Comparison of ENCODE assay signal across 28 cellular contexts in the genomic region with DNA sequence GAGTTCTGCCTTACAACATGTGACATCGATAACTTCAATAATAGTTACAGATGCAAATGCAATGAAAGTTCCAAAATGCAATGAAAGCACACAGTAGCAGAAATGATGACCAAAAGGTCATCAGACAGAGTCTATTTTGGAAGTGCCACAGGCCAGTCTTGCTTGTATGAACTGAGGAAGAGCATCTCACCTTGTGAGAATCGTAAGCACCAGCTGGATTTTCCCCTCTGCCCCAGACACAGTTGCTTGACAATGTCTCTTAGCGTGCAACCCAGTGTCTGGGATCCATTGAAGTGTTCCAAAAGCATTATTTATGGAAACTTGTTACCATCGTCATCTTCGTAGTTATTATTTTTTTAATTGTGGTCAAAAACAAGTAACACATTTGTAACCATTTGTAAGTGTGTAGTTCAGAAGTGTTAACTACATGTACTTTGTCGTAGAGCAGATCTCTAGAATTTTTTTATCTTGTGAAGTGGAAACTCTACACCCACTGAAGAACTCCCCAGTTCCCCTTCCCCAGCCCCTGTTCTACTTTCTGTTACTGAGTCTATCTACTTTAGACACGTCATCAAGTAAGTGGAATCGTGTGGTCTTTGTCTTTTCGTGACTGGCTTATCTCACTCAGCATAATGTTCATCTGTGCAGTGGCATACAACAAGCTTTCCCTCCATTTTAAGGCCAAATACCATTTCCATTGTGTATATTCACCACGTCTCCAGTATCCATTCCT.
"Had no signal": no experiment of that assay in that cellular context is flagged by ENCODE, and none has a peak within 500 bp of the region (broad histone marks: within the 10 kb centered on the region; RNA-seq: fewer than 3 reads in every experiment).

No MANE protein-coding gene starts in this region.

- H3K36me3 ChIP-seq: ascending aorta, cardiac muscle cell had no signal

- ATAC-seq: activated CD8-positive, alpha-beta memory T cell treated with anti-CD3 and anti-CD28 coated beads, Interleukin-2, amount 10 ng/mL, durations not matched to agents 7 days and 5 days; activated naive CD4-positive, alpha-beta T cell treated with anti-CD3 and anti-CD28 coated beads, Interleukin-2, amount 50 U/mL, for 72 hours; activated naive CD8-positive, alpha-beta T cell treated with anti-CD3 and anti-CD28 coated beads, Interleukin-2, amount 50 U/mL, for 24 hours; body of pancreas; PC-3; SK-N-SH treated with all-trans-retinoic acid at 6 μM for 48 hours had no signal

- H3K4me1 Mint-ChIP-seq: activated CD4-positive, alpha-beta T cell treated with anti-CD3 and anti-CD28 coated beads, Interleukin-2, amount 10 ng/mL, durations not matched to agents 24 days and 14 days; activated CD8-positive, alpha-beta memory T cell treated with anti-CD3 and anti-CD28 coated beads, Interleukin-2, amount 10 ng/mL, durations not matched to agents 7 days and 5 days; activated naive CD8-positive, alpha-beta T cell treated with anti-CD3 and anti-CD28 coated beads, Interleukin-2, amount 50 U/mL, for 24 hours had no signal

- H3K4me3 ChIP-seq: ascending aorta, body of pancreas, cardiac muscle cell, SJSA1 had no signal

- H3K9me3 Mint-ChIP-seq: activated CD4-positive, alpha-beta T cell treated with anti-CD3 and anti-CD28 coated beads, Interleukin-2, amount 10 ng/mL, durations not matched to agents 24 days and 14 days; activated naive CD4-positive, alpha-beta T cell treated with anti-CD3 and anti-CD28 coated beads, Interleukin-2, amount 50 U/mL, for 72 hours; activated naive CD8-positive, alpha-beta T cell treated with anti-CD3 and anti-CD28 coated beads, Interleukin-2, amount 50 U/mL, for 24 hours; activated T-cell treated with anti-CD3 and anti-CD28 coated beads, Interleukin-2, amount 50 U/mL, for 24 hours; activated T-helper 1 cell treated with anti-CD3 and anti-CD28 coated beads, Interleukin-12 subunit alpha, Interleukin-12 subunit beta, Interleukin-2, Interleukin-4 antibody, amounts not matched to agents 30 ng/mL and 10 ng/mL and 1 ng/mL, durations not matched to agents 14 hours and 24 hours and 36 hours; T-helper 2 cell treated with Interferon-gamma antibody and Interleukin-4, amounts not matched to agents 5 μg/mL and 100 μg/mL, for 36 hours had no signal

- H3K27ac Mint-ChIP-seq: activated CD4-positive, alpha-beta T cell treated with anti-CD3 and anti-CD28 coated beads, Interleukin-2, amount 10 ng/mL, durations not matched to agents 24 days and 14 days; activated CD8-positive, alpha-beta memory T cell treated with anti-CD3 and anti-CD28 coated beads, Interleukin-2, amount 10 ng/mL, durations not matched to agents 7 days and 5 days; activated naive CD4-positive, alpha-beta T cell treated with anti-CD3 and anti-CD28 coated beads, Interleukin-2, amount 50 U/mL, for 72 hours; activated naive CD8-positive, alpha-beta T cell treated with anti-CD3 and anti-CD28 coated beads, Interleukin-2, amount 50 U/mL, for 24 hours; activated T-cell treated with anti-CD3 and anti-CD28 coated beads, Interleukin-2, amount 50 U/mL, for 24 hours; activated T-helper 1 cell treated with anti-CD3 and anti-CD28 coated beads, Interleukin-12 subunit alpha, Interleukin-12 subunit beta, Interleukin-2, Interleukin-4 antibody, amounts not matched to agents 30 ng/mL and 10 ng/mL and 1 ng/mL, durations not matched to agents 14 hours and 24 hours and 36 hours; T-helper 2 cell treated with Interferon-gamma antibody and Interleukin-4, amounts not matched to agents 5 μg/mL and 100 μg/mL, for 36 hours had no signal

- H3K27me3 ChIP-seq: ascending aorta, body of pancreas, cardiac muscle cell had no signal

- H3K27ac ChIP-seq: ascending aorta, body of pancreas, cardiac muscle cell, SJSA1 had no signal

- H3K27me3 Mint-ChIP-seq: activated CD8-positive, alpha-beta memory T cell treated with anti-CD3 and anti-CD28 coated beads, Interleukin-2, amount 10 ng/mL, durations not matched to agents 7 days and 5 days had no signal

- H3K36me3 Mint-ChIP-seq: activated CD8-positive, alpha-beta memory T cell treated with anti-CD3 and anti-CD28 coated beads, Interleukin-2, amount 10 ng/mL, durations not matched to agents 7 days and 5 days; activated naive CD4-positive, alpha-beta T cell treated with anti-CD3 and anti-CD28 coated beads, Interleukin-2, amount 50 U/mL, for 72 hours had no signal

- FAIRE-seq: RCC 7860 had no signal

- DNase-seq: activated CD4-positive, alpha-beta T cell treated with anti-CD3 and anti-CD28 coated beads for 1 hour; activated CD4-positive, alpha-beta T cell treated with anti-CD3 and anti-CD28 coated beads, Interleukin-2, amount 10 ng/mL, durations not matched to agents 24 days and 14 days; activated CD4-positive, alpha-beta T cell treated with anti-CD3 and anti-CD28 coated beads, Interleukin-2, amount 50 U/mL, for 48 hours; activated CD8-positive, alpha-beta memory T cell treated with anti-CD3 and anti-CD28 coated beads, Interleukin-2, amount 10 ng/mL, durations not matched to agents 7 days and 5 days; activated effector memory CD4-positive, alpha-beta T cell treated with anti-CD3 and anti-CD28 coated beads, Interleukin-2, amount 50 U/mL, for 16 hours; activated naive CD4-positive, alpha-beta T cell treated with Interleukin-2 at 50 U/mL for 16 hours; activated naive CD8-positive, alpha-beta T cell treated with anti-CD3 and anti-CD28 coated beads, Interleukin-2, amount 50 U/mL, for 24 hours; activated T-cell treated with anti-CD3 and anti-CD28 coated beads, Interleukin-2, amount 50 U/mL, for 24 hours; amniotic stem cell; body of pancreas; KG1; NCI-H1048; NCI-H146; NCI-H187 treated with DMSO at 0.1 percent for 48 hours; NCI-H2081 treated with DMSO at 0.1 percent for 48 hours; NCI-H446; NCI-H524; PC-3; SHP77; SW 1271 had no signal

- H3K9me3 ChIP-seq: ascending aorta, body of pancreas, SJSA1 had no signal

- H3K4me1 ChIP-seq: ascending aorta, body of pancreas had no signal

- H3K4me3 Mint-ChIP-seq: activated CD4-positive, alpha-beta T cell treated with anti-CD3 and anti-CD28 coated beads, Interleukin-2, amount 10 ng/mL, durations not matched to agents 24 days and 14 days; activated CD8-positive, alpha-beta memory T cell treated with anti-CD3 and anti-CD28 coated beads, Interleukin-2, amount 10 ng/mL, durations not matched to agents 7 days and 5 days; activated naive CD8-positive, alpha-beta T cell treated with anti-CD3 and anti-CD28 coated beads, Interleukin-2, amount 50 U/mL, for 24 hours; activated T-cell treated with anti-CD3 and anti-CD28 coated beads, Interleukin-2, amount 50 U/mL, for 24 hours; activated T-helper 1 cell treated with anti-CD3 and anti-CD28 coated beads, Interleukin-12 subunit alpha, Interleukin-12 subunit beta, Interleukin-2, Interleukin-4 antibody, amounts not matched to agents 30 ng/mL and 10 ng/mL and 1 ng/mL, durations not matched to agents 14 hours and 24 hours and 36 hours; T-helper 2 cell treated with Interferon-gamma antibody and Interleukin-4, amounts not matched to agents 5 μg/mL and 100 μg/mL, for 36 hours had no signal
